In the genomic region with DNA sequence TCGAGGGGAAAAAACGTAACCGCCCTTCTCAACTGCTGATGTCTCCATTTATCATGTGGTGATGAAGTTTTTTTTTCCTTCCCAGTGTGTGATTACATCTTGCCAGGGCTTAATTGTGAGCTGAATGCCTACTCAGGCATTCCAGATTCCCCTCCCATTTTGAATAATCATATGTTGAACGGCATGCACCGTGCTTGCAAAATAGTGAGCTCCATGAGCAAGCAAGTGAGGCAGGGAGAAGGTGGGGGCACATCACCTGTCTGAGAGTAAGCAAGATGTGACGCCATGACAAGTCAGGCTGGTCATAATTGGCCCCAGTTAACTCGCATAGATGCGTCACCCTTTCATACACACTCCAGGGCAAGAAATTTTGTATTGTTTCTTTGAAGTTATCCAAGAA, we compare ENCODE assay signal across 9 cellular contexts.
DNase-seq lines count a peak whose midpoint lies in the region; ATAC-seq, FAIRE-seq and TF ChIP-seq lines count a peak whose summit lies in the region.
"Had no signal": no experiment of that assay in that cellular context is flagged by ENCODE, and none has a peak within 500 bp of the region (broad histone marks: within the 10 kb centered on the region; RNA-seq: fewer than 3 reads in every experiment).

No MANE protein-coding gene starts in this region.

- H3K4me1 ChIP-seq in DND-41 (ENCODE audit: insufficient read depth, low read length), result peaks cover 10% of the 10 kb centered on the region
- H3K4me1 ChIP-seq in OCI-LY3 (ENCODE audit: low read length), result peaks cover 9% of the 10 kb centered on the region; the same call in 1 of the 2 replicates
- H3K4me1 ChIP-seq: colonic mucosa had no signal

- H3K4me3 ChIP-seq in DND-41 (ENCODE audit: low read depth in 1 of 2, low read length in 2 of 2) (peak overlapping the region in 1 of 2 experiments; percentile 93; a peak in 1 of 4 replicates), OCI-LY3 (ENCODE audit: low read length) (no peak overlapping the region), epithelial cell of esophagus (ENCODE audit: low read length) (no peak overlapping the region)
- H3K4me3 ChIP-seq: colonic mucosa had no signal

- H3K36me3 ChIP-seq in DND-41 (ENCODE audit: insufficient read depth, low read length), result no peaks in the 10 kb centered on the region; the same call in 1 of the 2 replicates
- no peaks in the 10 kb centered on the region for H3K36me3 ChIP-seq in OCI-LY3 (replicated peaks; ENCODE audit: low read depth, low read length)
- H3K36me3 ChIP-seq: colonic mucosa, ovary had no signal

- DNase-seq in DND-41 (no peak), epithelial cell of esophagus (ENCODE audit: low read depth) (peak; percentile 53), putamen (ENCODE audit: low spot score) (peak; percentile 67), HTR-8/SVneo (ENCODE audit: insufficient read length, low spot score) (no peak), superior temporal gyrus (ENCODE audit: extremely low spot score) (no peak), SHP77 treated with DMSO at 0.1 percent for 48 hours (lab: John Stamatoyannopoulos, UW) (no peak)
- DNase-seq: colonic mucosa had no signal

- H3K79me2 ChIP-seq in DND-41 (ENCODE audit: insufficient read depth, low read length), result peaks cover 40% of the 10 kb centered on the region
- H3K79me2 ChIP-seq in OCI-LY3 (ENCODE audit: low read length), result peaks cover 34% of the 10 kb centered on the region

- no peak overlapping the region for H3K27ac ChIP-seq in DND-41 (ENCODE audit: low read length)
- H3K27ac ChIP-seq in OCI-LY3 (ENCODE audit: low read length), result no peak overlapping the region
- H3K27ac ChIP-seq: colonic mucosa had no signal

- H3K4me2 ChIP-seq in DND-41 (ENCODE audit: insufficient read depth, low read length), result peak overlapping the region; percentile 84
- H3K4me2 ChIP-seq in OCI-LY3 (ENCODE audit: low read length), result peak overlapping the region; percentile 76; the same call in 1 of the 2 replicates

- FAIRE-seq in HTR-8/SVneo (lab: Jason Lieb, UNC), result no peak

- H4K20me1 ChIP-seq in DND-41 (ENCODE audit: insufficient read depth, low read length), result peaks cover 3% of the 10 kb centered on the region; the same call in 1 of the 2 replicates
- no peaks in the 10 kb centered on the region for H4K20me1 ChIP-seq in OCI-LY3 (ENCODE audit: insufficient read depth, low read length)

- no peaks in the 10 kb centered on the region for H3K27me3 ChIP-seq in DND-41 (ENCODE audit: insufficient read depth, low read length, poor library complexity)
- no peaks in the 10 kb centered on the region for H3K27me3 ChIP-seq in OCI-LY3 (ENCODE audit: low read depth, low read length)
- H3K27me3 ChIP-seq: colonic mucosa, ovary had no signal

- TF ChIP-seq CTCF in DND-41 (IDR thresholded peaks at IDR 0.05; ENCODE audit: borderline replicate concordance, extremely low read depth, low read length, poor library complexity, severe bottlenecking), result no peak
- TF ChIP-seq CTCF in OCI-LY3 (IDR thresholded peaks at IDR 0.05; ENCODE audit: low read depth, low read length), result no peak
- no peak for TF ChIP-seq CTCF in epithelial cell of esophagus (IDR thresholded peaks at IDR 0.05; ENCODE audit: insufficient read depth, low read depth, low read length, missing control alignments)

- no peaks in the 10 kb centered on the region for H3K9me3 ChIP-seq in DND-41 (ENCODE audit: insufficient read depth, low read length, severe bottlenecking)
- no peaks in the 10 kb centered on the region for H3K9me3 ChIP-seq in OCI-LY3 (ENCODE audit: insufficient read depth, low read length)
- H3K9me3 ChIP-seq: colonic mucosa, ovary had no signal

- no peak overlapping the region; the same call in 1 of the 2 replicates for H3K9ac ChIP-seq in DND-41 (ENCODE audit: low read depth, low read length)
- H3K9ac ChIP-seq in OCI-LY3 (ENCODE audit: low read length), result no peak overlapping the region

- no peak for ATAC-seq in DND-41 (ENCODE audit: insufficient read depth, low read depth)

- H2AFZ ChIP-seq in DND-41 (ENCODE audit: low read depth, low read length), result no peak overlapping the region
- no peak overlapping the region for H2AFZ ChIP-seq in OCI-LY3 (ENCODE audit: low read depth, low read length)

Comparison
In these comparisons a context has a peak if more than half of its experiments do, and no peak if none do; other contexts are left out.
1. DNase-seq: peak in epithelial cell of esophagus (single experiment) and putamen (single experiment); none in DND-41 (single experiment), HTR-8/SVneo (single experiment), superior temporal gyrus (single experiment) and SHP77 treated with DMSO at 0.1 percent for 48 hours (single experiment).